Comparison of ENCODE assay signal across 8 cellular contexts in genomic region chr17:68291836-68292688, GRCh38. TPM values are rescaled to one million over a fixed set of nuclear protein-coding genes. Genes with fewer than 3 reads are reported as not detected.
DNase-seq lines count a peak whose midpoint lies in the region; ATAC-seq and TF ChIP-seq lines count a peak whose summit lies in the region.

No MANE protein-coding gene starts in this region.

- DNase-seq in DMS114 treated with DMSO at 0.1 percent for 48 hours (lab: John Stamatoyannopoulos, UW; ENCODE audit: unreplicated experiment) (peak; percentile 39), RPMI8226 (peak; percentile 94), occipital lobe (lab: John Stamatoyannopoulos, UW) (peak; percentile 74)
- peak; percentile 96 for DNase-seq in activated effector memory CD4-positive, alpha-beta T cell treated with anti-CD3 and anti-CD28 coated beads, Interleukin-2, amount 50 U/mL, for 16 hours

- TF ChIP-seq POLR2A in gastroesophageal sphincter (IDR thresholded peaks at IDR 0.05): peak in 1 of 2 donors; percentile 47

- H3K27me3 ChIP-seq in HUES48 (ENCODE audit: control insufficient read depth, insufficient read depth, low read length): peaks cover 42% of the 10 kb centered on the region
- H3K27me3 ChIP-seq in gastroesophageal sphincter: peaks cover 77% of the 10 kb centered on the region

- 0% methylated on average over 9 of the region's 76 CpGs; no CpG with 5 or more reads in 1 of the 2 donors for WGBS in gastroesophageal sphincter (ENCODE audit: low coverage in 1 of 2), 2 donors

- no peaks in the 10 kb centered on the region for H3K9me3 ChIP-seq in HUES48 (ENCODE audit: control insufficient read depth, insufficient read depth, low read length)
- H3K9me3 ChIP-seq in gastroesophageal sphincter: no peaks in the 10 kb centered on the region

- H3K9ac ChIP-seq in HUES48 (ENCODE audit: low read depth, low read length): peak overlapping the region; percentile 90

- no peaks in the 10 kb centered on the region for H3K36me3 ChIP-seq in HUES48 (ENCODE audit: control insufficient read depth, insufficient read depth, low read length)
- H3K36me3 ChIP-seq in gastroesophageal sphincter: no peaks in the 10 kb centered on the region

- H3K27ac ChIP-seq in HUES48 (ENCODE audit: low read depth, low read length): peak overlapping the region; percentile 92
- H3K27ac ChIP-seq in gastroesophageal sphincter: peak overlapping the region in 3 of 4 donors; percentile 20 to 67 (median 55)
- H3K27ac ChIP-seq in temporal lobe (ENCODE audit: low read depth, low read length): peak overlapping the region; percentile 65

- H3K4me1 ChIP-seq in HUES48 (ENCODE audit: control insufficient read depth, insufficient read depth, low read length): peaks cover 57% of the 10 kb centered on the region
- peaks cover 0 to 31% (median 0%) of the 10 kb centered on the region in 3 donors for H3K4me1 ChIP-seq in gastroesophageal sphincter

- H3K4me3 ChIP-seq in HUES48 (ENCODE audit: low read depth, low read length) (peak overlapping the region; percentile 73), gastroesophageal sphincter (peak overlapping the region; percentile 36 to 71)

- TF ChIP-seq EP300 in gastroesophageal sphincter (IDR thresholded peaks at IDR 0.05): no peak

- peak; percentile 57 for ATAC-seq in GM21447 (IDR thresholded peaks at IDR 0.05; ENCODE audit: unreplicated experiment)
- ATAC-seq in gastroesophageal sphincter: peak; percentile 68

- TF ChIP-seq CTCF in gastroesophageal sphincter (IDR thresholded peaks at IDR 0.05): no peak

RNA-seq across cellular contexts. Expression of gene ARSG, which starts 0.8 kb away (rescaled TPM):
- total RNA-seq in gastroesophageal sphincter: 1 to 10 TPM; 2.2 to 5.5 (median 3.5) TPM
- 4.4 TPM for total RNA-seq in occipital lobe
- total RNA-seq in temporal lobe: 3.2 TPM

RNA-seq across cellular contexts. Expression of gene SLC16A6, which starts 1.1 kb away (rescaled TPM):
- total RNA-seq in gastroesophageal sphincter (under 1 TPM in 3 of 4 donors, not detected in 1; 0.27 to 0.67 (median 0.46) TPM), occipital lobe (3.1 TPM), temporal lobe (2.7 TPM)

RNA-seq across cellular contexts. Expression of gene AMZ2, which starts 44.2 kb away (rescaled TPM):
- total RNA-seq in gastroesophageal sphincter: 10 to 100 TPM; 54.9 to 76.5 (median 59.6) TPM
- 58.2 TPM for total RNA-seq in occipital lobe
- total RNA-seq in temporal lobe: 50.4 TPM

Comparison
In these comparisons a context has a peak if more than half of its experiments do, and no peak if none do; other contexts are left out.
1. Peak in every context shown above with its lines: DNase-seq, ATAC-seq, H3K4me3 ChIP-seq and H3K27ac ChIP-seq.
2. DNase-seq: peak in every context shown above with its lines; median percentile 96 in activated effector memory CD4-positive, alpha-beta T cell treated with anti-CD3 and anti-CD28 coated beads, Interleukin-2, amount 50 U/mL, for 16 hours; 94 in RPMI8226; 74 in occipital lobe; 39 in DMS114 treated with DMSO at 0.1 percent for 48 hours.